In the genomic region with DNA sequence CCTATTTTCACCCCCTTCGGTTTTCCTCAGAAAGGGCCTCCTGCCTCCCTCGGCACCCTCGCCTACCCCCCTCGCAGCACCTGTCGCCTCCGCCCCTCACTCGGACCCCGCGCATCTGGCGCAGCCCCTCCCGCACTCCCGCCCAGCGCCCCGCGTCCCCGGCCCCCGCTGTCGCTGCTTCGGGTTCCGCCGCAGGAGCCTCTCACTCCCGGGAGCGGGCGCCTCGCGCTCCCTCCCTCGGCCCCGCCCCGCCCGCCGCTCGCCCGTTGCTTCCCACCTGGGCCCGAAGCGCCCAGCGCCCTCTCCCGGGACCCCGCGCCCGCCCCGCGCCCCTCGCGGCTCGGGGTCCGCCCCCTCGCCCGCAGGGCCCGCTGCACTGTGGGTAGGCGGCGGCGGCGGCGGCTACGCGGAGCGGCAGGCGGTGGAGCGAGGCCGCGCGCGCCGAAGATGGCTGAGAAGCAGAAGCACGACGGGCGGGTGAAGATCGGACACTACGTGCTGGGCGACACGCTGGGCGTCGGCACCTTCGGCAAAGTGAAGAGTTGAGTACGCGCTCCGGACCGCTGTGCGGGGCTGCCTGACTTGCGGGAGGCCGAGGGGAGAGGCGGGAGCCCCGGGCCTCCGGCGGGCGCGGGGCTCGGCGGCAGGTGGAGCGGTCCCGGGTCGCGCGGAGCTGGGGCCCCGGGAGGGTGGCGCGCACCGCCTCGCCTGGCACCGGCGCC, we compare ENCODE assay signal across 1 cellular context.
A peak's percentile ranks its signal among the peaks of the same experiment; 100 is the strongest.
TF ChIP-seq lines count a peak whose summit lies in the region.

Gene PRKAA2, plus strand, starts transcription at position 374 of the 722 bp plus-strand sequence. Its CDS starts 74 bp downstream, at position 448.

TF ChIP-seq in HEK293, 187 proteins besides CTCF, POLR2A, EP300 and RAD21 (continued from another document and continues in another):
- TF ChIP-seq, protein P1, sequence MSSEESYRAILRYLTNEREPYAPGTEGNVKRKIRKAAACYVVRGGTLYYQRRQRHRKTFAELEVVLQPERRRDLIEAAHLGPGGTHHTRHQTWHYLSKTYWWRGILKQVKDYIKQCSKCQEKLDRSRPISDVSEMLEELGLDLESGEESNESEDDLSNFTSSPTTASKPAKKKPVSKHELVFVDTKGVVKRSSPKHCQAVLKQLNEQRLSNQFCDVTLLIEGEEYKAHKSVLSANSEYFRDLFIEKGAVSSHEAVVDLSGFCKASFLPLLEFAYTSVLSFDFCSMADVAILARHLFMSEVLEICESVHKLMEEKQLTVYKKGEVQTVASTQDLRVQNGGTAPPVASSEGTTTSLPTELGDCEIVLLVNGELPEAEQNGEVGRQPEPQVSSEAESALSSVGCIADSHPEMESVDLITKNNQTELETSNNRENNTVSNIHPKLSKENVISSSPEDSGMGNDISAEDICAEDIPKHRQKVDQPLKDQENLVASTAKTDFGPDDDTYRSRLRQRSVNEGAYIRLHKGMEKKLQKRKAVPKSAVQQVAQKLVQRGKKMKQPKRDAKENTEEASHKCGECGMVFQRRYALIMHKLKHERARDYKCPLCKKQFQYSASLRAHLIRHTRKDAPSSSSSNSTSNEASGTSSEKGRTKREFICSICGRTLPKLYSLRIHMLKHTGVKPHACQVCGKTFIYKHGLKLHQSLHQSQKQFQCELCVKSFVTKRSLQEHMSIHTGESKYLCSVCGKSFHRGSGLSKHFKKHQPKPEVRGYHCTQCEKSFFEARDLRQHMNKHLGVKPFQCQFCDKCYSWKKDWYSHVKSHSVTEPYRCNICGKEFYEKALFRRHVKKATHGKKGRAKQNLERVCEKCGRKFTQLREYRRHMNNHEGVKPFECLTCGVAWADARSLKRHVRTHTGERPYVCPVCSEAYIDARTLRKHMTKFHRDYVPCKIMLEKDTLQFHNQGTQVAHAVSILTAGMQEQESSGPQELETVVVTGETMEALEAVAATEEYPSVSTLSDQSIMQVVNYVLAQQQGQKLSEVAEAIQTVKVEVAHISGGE (tag by site-specific recombination; conservative IDR thresholded peaks at IDR 0.05; ENCODE audit: low read depth), result 0 out of 2 replicates have a peak, but pooled peaks have one; percentile 40
- TF ChIP-seq ZNF112 (tag by site-specific recombination; IDR thresholded peaks at IDR 0.05) (no peak), ZNF830 (tag by site-specific recombination; IDR thresholded peaks at IDR 0.05; ENCODE audit: low read depth) (no peak), ZNF529 (tag by site-specific recombination; IDR thresholded peaks at IDR 0.05; ENCODE audit: insufficient replicate concordance) (no peak), ZNF26 (tag by site-specific recombination; IDR thresholded peaks at IDR 0.05) (no peak), ZFP41 (tag by site-specific recombination; IDR thresholded peaks at IDR 0.05; ENCODE audit: borderline replicate concordance) (no peak), ZSCAN5A (tag by site-specific recombination; IDR thresholded peaks at IDR 0.05) (peak; percentile 57; the same call in 1 of the 2 replicates), ZFHX2 (tag by site-specific recombination; conservative IDR thresholded peaks at IDR 0.05) (peak; percentile 27; the same call in 1 of the 2 replicates), ZNF660 (tag by site-specific recombination; IDR thresholded peaks at IDR 0.05) (no peak; the same call in 1 of the 2 replicates), GLIS1 (tag by site-specific recombination; IDR thresholded peaks at IDR 0.05) (peak; percentile 61), ZNF544 (tag by site-specific recombination; IDR thresholded peaks at IDR 0.05) (no peak), EGR2 (tag by site-specific recombination; IDR thresholded peaks at IDR 0.05; ENCODE audit: low read depth) (no peak), KLF7 (tag by site-specific recombination; IDR thresholded peaks at IDR 0.05; ENCODE audit: borderline replicate concordance) (peak; percentile 35; the same call in 1 of the 2 replicates), ZNF658 (tag by site-specific recombination; IDR thresholded peaks at IDR 0.05) (no peak), ZNF488 (tag by site-specific recombination; IDR thresholded peaks at IDR 0.05) (no peak), SP2 (tag by site-specific recombination; IDR thresholded peaks at IDR 0.05) (0 out of 2 replicates have a peak, but pooled peaks have one; percentile 10), SP7 (tag by site-specific recombination; IDR thresholded peaks at IDR 0.05) (no peak), ZNF518A (tag by site-specific recombination; conservative IDR thresholded peaks at IDR 0.05; ENCODE audit: low read depth) (no peak), ZNF610 (tag by site-specific recombination; IDR thresholded peaks at IDR 0.05; ENCODE audit: borderline replicate concordance) (no peak), ZNF341 (tag by site-specific recombination; IDR thresholded peaks at IDR 0.05; ENCODE audit: low read depth) (peak; percentile 26; the same call in 1 of the 2 replicates), ZNF19 (tag by site-specific recombination; IDR thresholded peaks at IDR 0.05; ENCODE audit: low read depth) (no peak), OVOL3 (tag by site-specific recombination; IDR thresholded peaks at IDR 0.05) (no peak), ZNF596 (tag by site-specific recombination; IDR thresholded peaks at IDR 0.05) (0 out of 2 replicates have a peak, but pooled peaks have one; percentile 25), ZNF747 (tag by site-specific recombination; IDR thresholded peaks at IDR 0.05) (no peak), TRIM28 (IDR thresholded peaks at IDR 0.05; ENCODE audit: borderline replicate concordance, low read length) (no peak), ZNF394 (tag by site-specific recombination; IDR thresholded peaks at IDR 0.05; ENCODE audit: borderline replicate concordance) (0 out of 2 replicates have a peak, but pooled peaks have one; percentile 18), ZNF398 (tag by site-specific recombination; IDR thresholded peaks at IDR 0.05) (peak; percentile 95), YY1 (tag by site-specific recombination; IDR thresholded peaks at IDR 0.05) (peak; percentile 66)
- TF ChIP-seq, protein P2, sequence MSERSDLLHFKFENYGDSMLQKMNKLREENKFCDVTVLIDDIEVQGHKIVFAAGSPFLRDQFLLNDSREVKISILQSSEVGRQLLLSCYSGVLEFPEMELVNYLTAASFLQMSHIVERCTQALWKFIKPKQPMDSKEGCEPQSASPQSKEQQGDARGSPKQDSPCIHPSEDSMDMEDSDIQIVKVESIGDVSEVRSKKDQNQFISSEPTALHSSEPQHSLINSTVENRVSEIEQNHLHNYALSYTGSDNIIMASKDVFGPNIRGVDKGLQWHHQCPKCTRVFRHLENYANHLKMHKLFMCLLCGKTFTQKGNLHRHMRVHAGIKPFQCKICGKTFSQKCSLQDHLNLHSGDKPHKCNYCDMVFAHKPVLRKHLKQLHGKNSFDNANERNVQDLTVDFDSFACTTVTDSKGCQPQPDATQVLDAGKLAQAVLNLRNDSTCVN (tag by site-specific recombination; optimal IDR thresholded peaks at IDR 0.05), result peak; percentile 93
- TF ChIP-seq, protein P3, sequence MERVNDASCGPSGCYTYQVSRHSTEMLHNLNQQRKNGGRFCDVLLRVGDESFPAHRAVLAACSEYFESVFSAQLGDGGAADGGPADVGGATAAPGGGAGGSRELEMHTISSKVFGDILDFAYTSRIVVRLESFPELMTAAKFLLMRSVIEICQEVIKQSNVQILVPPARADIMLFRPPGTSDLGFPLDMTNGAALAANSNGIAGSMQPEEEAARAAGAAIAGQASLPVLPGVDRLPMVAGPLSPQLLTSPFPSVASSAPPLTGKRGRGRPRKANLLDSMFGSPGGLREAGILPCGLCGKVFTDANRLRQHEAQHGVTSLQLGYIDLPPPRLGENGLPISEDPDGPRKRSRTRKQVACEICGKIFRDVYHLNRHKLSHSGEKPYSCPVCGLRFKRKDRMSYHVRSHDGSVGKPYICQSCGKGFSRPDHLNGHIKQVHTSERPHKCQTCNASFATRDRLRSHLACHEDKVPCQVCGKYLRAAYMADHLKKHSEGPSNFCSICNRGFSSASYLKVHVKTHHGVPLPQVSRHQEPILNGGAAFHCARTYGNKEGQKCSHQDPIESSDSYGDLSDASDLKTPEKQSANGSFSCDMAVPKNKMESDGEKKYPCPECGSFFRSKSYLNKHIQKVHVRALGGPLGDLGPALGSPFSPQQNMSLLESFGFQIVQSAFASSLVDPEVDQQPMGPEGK (tag by site-specific recombination; IDR thresholded peaks at IDR 0.05), result peak; percentile 85; the same call in 1 of the 2 replicates
- TF ChIP-seq, protein P4, sequence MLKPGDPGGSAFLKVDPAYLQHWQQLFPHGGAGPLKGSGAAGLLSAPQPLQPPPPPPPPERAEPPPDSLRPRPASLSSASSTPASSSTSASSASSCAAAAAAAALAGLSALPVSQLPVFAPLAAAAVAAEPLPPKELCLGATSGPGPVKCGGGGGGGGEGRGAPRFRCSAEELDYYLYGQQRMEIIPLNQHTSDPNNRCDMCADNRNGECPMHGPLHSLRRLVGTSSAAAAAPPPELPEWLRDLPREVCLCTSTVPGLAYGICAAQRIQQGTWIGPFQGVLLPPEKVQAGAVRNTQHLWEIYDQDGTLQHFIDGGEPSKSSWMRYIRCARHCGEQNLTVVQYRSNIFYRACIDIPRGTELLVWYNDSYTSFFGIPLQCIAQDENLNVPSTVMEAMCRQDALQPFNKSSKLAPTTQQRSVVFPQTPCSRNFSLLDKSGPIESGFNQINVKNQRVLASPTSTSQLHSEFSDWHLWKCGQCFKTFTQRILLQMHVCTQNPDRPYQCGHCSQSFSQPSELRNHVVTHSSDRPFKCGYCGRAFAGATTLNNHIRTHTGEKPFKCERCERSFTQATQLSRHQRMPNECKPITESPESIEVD (tag by site-specific recombination; IDR thresholded peaks at IDR 0.05), result no peak
